Comparison of ENCODE assay signal across 15 cellular contexts in the genomic region with DNA sequence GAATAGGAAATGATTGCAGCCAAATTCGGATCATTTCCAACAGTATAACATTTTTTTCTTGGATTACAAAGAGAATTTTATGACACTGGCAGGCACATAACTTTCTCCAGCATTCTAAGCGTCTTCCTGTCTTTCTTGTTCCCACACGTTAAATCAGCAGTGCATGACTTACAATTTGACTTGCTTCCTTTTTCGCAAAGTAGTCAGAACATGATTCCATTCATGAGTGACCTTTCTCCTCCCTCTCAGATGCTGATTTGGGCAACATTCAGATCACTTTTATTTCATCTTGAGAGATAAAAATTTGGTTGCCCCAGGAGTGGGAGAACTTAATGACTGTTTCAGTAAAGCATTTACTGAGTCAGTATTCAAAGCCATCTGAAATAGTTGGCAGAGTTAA.
DNase-seq lines count a peak whose midpoint lies in the region; ATAC-seq and TF ChIP-seq lines count a peak whose summit lies in the region.
"Had no signal": no experiment of that assay in that cellular context is flagged by ENCODE, and none has a peak within 500 bp of the region (broad histone marks: within the 10 kb centered on the region; RNA-seq: fewer than 3 reads in every experiment).

No MANE protein-coding gene starts in this region.

- H3K27me3 Mint-ChIP-seq in endodermal cell (ENCODE audit: insufficient read depth): no peaks in the 10 kb centered on the region

- ATAC-seq in GM18517 (IDR thresholded peaks at IDR 0.05; ENCODE audit: unreplicated experiment) (peak; percentile 43), HG03565 (IDR thresholded peaks at IDR 0.05; ENCODE audit: unreplicated experiment) (peak; percentile 64), esophagus mucosa (peak; percentile 83), Right ventricle myocardium inferior (no peak)
- no peak for ATAC-seq in activated CD4-positive, CD25-positive, alpha-beta regulatory T cell treated with anti-CD3 and anti-CD28 coated beads, Interleukin-2, amount 50 U/mL, for 24 hours
- ATAC-seq: HCT116 had no signal

- H3K9me3 ChIP-seq in endodermal cell (ENCODE audit: control insufficient read depth, low read length): no peaks in the 10 kb centered on the region
- H3K9me3 ChIP-seq: tibial nerve had no signal

- H3K36me3 ChIP-seq in endodermal cell (ENCODE audit: control insufficient read depth, insufficient read depth, low read length): no peaks in the 10 kb centered on the region
- H3K36me3 ChIP-seq: tibial nerve had no signal

- no peak overlapping the region for H3K27ac Mint-ChIP-seq in endodermal cell

- no peaks in the 10 kb centered on the region for H3K36me3 Mint-ChIP-seq in endodermal cell (ENCODE audit: low read depth)

- no peaks in the 10 kb centered on the region for H3K9me3 Mint-ChIP-seq in endodermal cell

- no peak overlapping the region for H3K27ac ChIP-seq in endodermal cell (ENCODE audit: low read depth, low read length)

- TF ChIP-seq CTCF in endodermal cell (conservative IDR thresholded peaks at IDR 0.05): no peak

- intact Hi-C loops in Right ventricle myocardium inferior (cut with DNase I): no loop called here

- WGBS in endodermal cell (ENCODE audit: insufficient coverage in 1 of 2, insufficient read length in 1 of 2), 2 experiments: 89 to 90% methylated on average over 4 of the region's 4 CpGs

- no peaks in the 10 kb centered on the region for H3K4me1 ChIP-seq in endodermal cell (ENCODE audit: control insufficient read depth, insufficient read depth, low read length)

- peak; percentile 36 for DNase-seq in pulmonary artery endothelial cell (ENCODE audit: low read depth, low spot score)
- DNase-seq in RKO (ENCODE audit: low spot score): no peak
- no peak for DNase-seq in endodermal cell
- DNase-seq in Right ventricle myocardium inferior (ENCODE audit: missing footprints): no peak
- DNase-seq: activated effector memory CD4-positive, alpha-beta T cell treated with Interleukin-2 at 50 U/mL for 16 hours; COR-L47; cortex of kidney; NCI-H1436; nucleus accumbens had no signal

- no peak overlapping the region for H3K4me3 Mint-ChIP-seq in endodermal cell

- no peaks in the 10 kb centered on the region for H3K27me3 ChIP-seq in endodermal cell (ENCODE audit: control insufficient read depth, insufficient read depth, low read length, poor library complexity, severe bottlenecking)
- H3K27me3 ChIP-seq: tibial nerve had no signal

- no peaks in the 10 kb centered on the region for H3K4me1 Mint-ChIP-seq in endodermal cell

- H3K4me3 ChIP-seq in endodermal cell (ENCODE audit: low read length): no peak overlapping the region
- H3K4me3 ChIP-seq: tibial nerve had no signal

- H3K9ac ChIP-seq in endodermal cell (ENCODE audit: extremely low read depth, low read length, poor library complexity, severe bottlenecking): no peak overlapping the region

Comparison
In these comparisons a context has a peak if more than half of its experiments do, and no peak if none do; other contexts are left out.
1. ATAC-seq: peak in GM18517 (single experiment), HG03565 (single experiment) and esophagus mucosa (single experiment); none in Right ventricle myocardium inferior (single experiment) and activated CD4-positive, CD25-positive, alpha-beta regulatory T cell treated with anti-CD3 and anti-CD28 coated beads, Interleukin-2, amount 50 U/mL, for 24 hours (0 of 2).